8 cellular contexts compared by ENCODE assay signal in the genomic region with DNA sequence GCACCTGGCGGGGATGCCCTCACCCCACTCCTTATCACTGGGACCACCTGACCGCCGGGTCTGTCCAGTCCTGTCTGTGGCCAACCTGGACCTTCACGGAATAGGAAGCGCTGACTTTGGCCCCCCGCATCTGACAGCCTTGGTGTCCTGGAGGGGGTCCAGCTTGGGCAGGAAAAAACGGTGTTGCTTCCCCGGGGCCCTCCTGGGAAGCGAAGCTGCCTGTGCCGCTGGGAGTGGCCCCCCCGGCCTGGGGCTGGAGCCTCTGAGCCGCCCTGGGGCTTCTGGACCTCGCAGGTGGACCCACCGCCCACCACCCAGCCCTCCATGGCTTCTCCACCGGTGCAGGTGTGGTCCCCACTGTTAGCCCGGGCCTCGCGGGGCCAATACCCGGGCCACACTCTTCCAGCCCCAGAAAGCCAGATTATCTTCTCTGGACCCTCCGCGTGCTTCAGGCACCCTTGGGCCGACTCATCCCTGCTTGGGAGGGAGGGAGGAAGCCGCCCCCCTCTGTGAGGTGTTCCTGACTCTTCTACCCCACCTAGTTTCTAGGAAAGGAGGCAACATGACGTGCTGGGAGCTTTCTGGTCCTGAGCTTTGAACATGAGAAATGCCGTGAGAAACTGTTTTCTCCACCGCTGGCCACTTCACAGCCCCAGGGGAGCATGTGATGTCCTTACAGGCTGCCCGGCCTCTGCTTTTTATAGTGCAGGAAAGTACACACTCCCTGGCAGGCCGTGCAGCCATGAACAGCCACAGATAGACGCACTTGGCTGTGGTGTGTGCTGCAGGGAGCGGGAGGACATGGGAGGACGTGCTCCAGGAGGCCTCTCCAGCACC. TPM values are rescaled to one million over a fixed set of nuclear protein-coding genes. Genes with fewer than 3 reads are reported as not detected.
DNase-seq lines count a peak whose midpoint lies in the region; ATAC-seq and TF ChIP-seq lines count a peak whose summit lies in the region.

No MANE protein-coding gene starts in this region.

- POLR2A ChIA-PET in PC-9 (lab: Charles Lee; ENCODE audit: unreplicated experiment) = no interaction called here
- POLR2A ChIA-PET in OCI-LY7 (lab: Charles Lee) = no interaction called here

- no peak overlapping the region for H3K4ac ChIP-seq in neuronal stem cell (ENCODE audit: low read length)

- H3K9ac ChIP-seq in neuronal stem cell (ENCODE audit: low read depth, low read length, poor library complexity) = peak overlapping the region; percentile 24

- no peak overlapping the region for H2BK120ac ChIP-seq in neuronal stem cell (ENCODE audit: low read depth, low read length)

- H2AFZ ChIP-seq in PC-9 (no peak overlapping the region), neuronal stem cell (ENCODE audit: low read length) (no peak overlapping the region), OCI-LY7 (ENCODE audit: low read length) (no peak overlapping the region)

- ATAC-seq in CD4-positive, CD25-positive, alpha-beta regulatory T cell (ENCODE audit: low read depth in 2 of 2) = no peak
- ATAC-seq in HG03520 (IDR thresholded peaks at IDR 0.05; ENCODE audit: unreplicated experiment) = no peak

- H3K27me3 Mint-ChIP-seq in CD4-positive, CD25-positive, alpha-beta regulatory T cell = peaks cover 70% of the 10 kb centered on the region

- no peak overlapping the region for H3K14ac ChIP-seq in neuronal stem cell (ENCODE audit: low read length)

- H3K79me2 ChIP-seq in PC-9 (ENCODE audit: low read depth) = no peaks in the 10 kb centered on the region
- H3K79me2 ChIP-seq in OCI-LY7 (ENCODE audit: insufficient read depth, low read depth, low read length) = no peaks in the 10 kb centered on the region

- intact Hi-C loops in PC-9 (cut with micrococcal nuclease; ENCODE audit: unreplicated experiment) = no loop called here
- intact Hi-C loops in OCI-LY7 (cut with micrococcal nuclease; ENCODE audit: unreplicated experiment) = no loop called here

- H4K8ac ChIP-seq in neuronal stem cell (ENCODE audit: low read depth, low read length) = no peak overlapping the region

- peak overlapping the region; percentile 56 for H2AK5ac ChIP-seq in neuronal stem cell (ENCODE audit: low read depth, low read length)

- no peak overlapping the region for H3K4me3 ChIP-seq in CD4-positive, CD25-positive, alpha-beta regulatory T cell (ENCODE audit: low read depth, low read length)
- peak overlapping the region; percentile 78 for H3K4me3 ChIP-seq in PC-9
- peak overlapping the region; percentile 73 for H3K4me3 ChIP-seq in fibroblast of the aortic adventitia (ENCODE audit: low read depth, low read length)
- H3K4me3 ChIP-seq in neuronal stem cell (ENCODE audit: low read length in 2 of 2) = no peak overlapping the region
- no peak overlapping the region for H3K4me3 ChIP-seq in OCI-LY7 (ENCODE audit: low read depth, low read length, poor library complexity, severe bottlenecking)

- H3K4me2 ChIP-seq in PC-9 = peak overlapping the region; percentile 95
- peak overlapping the region; percentile 99 for H3K4me2 ChIP-seq in neuronal stem cell (ENCODE audit: insufficient read depth, low read length, poor library complexity, severe bottlenecking)
- no peak overlapping the region for H3K4me2 ChIP-seq in OCI-LY7 (ENCODE audit: low read length)

- H3K79me1 ChIP-seq in neuronal stem cell (ENCODE audit: low read depth, low read length) = no peaks in the 10 kb centered on the region

- H3K27ac ChIP-seq in CD4-positive, CD25-positive, alpha-beta regulatory T cell (ENCODE audit: insufficient read depth, low read length, poor library complexity, severe bottlenecking) = no peak overlapping the region
- no peak overlapping the region for H3K27ac ChIP-seq in PC-9
- H3K27ac ChIP-seq in neuronal stem cell (replicated peaks; ENCODE audit: low read length) = no peak overlapping the region
- no peak overlapping the region for H3K27ac ChIP-seq in OCI-LY7 (ENCODE audit: low read depth, low read length, poor library complexity, severe bottlenecking)

- H2BK5ac ChIP-seq in neuronal stem cell (ENCODE audit: low read length) = peak overlapping the region; percentile 29

- peaks cover 6% of the 10 kb centered on the region for H3K27me3 ChIP-seq in CD4-positive, CD25-positive, alpha-beta regulatory T cell (ENCODE audit: control insufficient read depth, insufficient read depth, low read length)
- H3K27me3 ChIP-seq in PC-9 (ENCODE audit: insufficient read depth, low read depth) = no peaks in the 10 kb centered on the region
- H3K27me3 ChIP-seq in neuronal stem cell (ENCODE audit: control insufficient read depth in 3 of 3, insufficient read depth in 3 of 3, low read depth in 1 of 3, low read length in 3 of 3) = peaks cover 0 to 99% (median 15%) of the 10 kb centered on the region in 3 experiments

- H4K20me1 ChIP-seq in PC-9 (ENCODE audit: insufficient read depth) (no peaks in the 10 kb centered on the region), OCI-LY7 (ENCODE audit: insufficient read depth, low read length) (no peaks in the 10 kb centered on the region)

- DNase-seq in CD4-positive, CD25-positive, alpha-beta regulatory T cell = no peak
- no peak for DNase-seq in PC-9
- no peak for DNase-seq in fibroblast of the aortic adventitia (ENCODE audit: low read depth)
- DNase-seq in neuronal stem cell (ENCODE audit: low spot score) = no peak
- DNase-seq in GM19238 (ENCODE audit: insufficient read length, low spot score) = no peak
- DNase-seq in OCI-LY7 (ENCODE audit: low spot score) = no peak
- DNase-seq in NCI-H1694 treated with DMSO at 0.1 percent for 48 hours (lab: John Stamatoyannopoulos, UW) = no peak

- H3K4me1 ChIP-seq in CD4-positive, CD25-positive, alpha-beta regulatory T cell (ENCODE audit: control insufficient read depth, insufficient read depth, low read length, poor library complexity, severe bottlenecking) = peaks cover 12% of the 10 kb centered on the region
- H3K4me1 ChIP-seq in PC-9 (replicated peaks; ENCODE audit: insufficient read depth) (peaks cover 52% of the 10 kb centered on the region), neuronal stem cell (ENCODE audit: control insufficient read depth in 2 of 2, insufficient read depth in 1 of 2, low read depth in 1 of 2, low read length in 2 of 2) (peaks cover 5 to 10% of the 10 kb centered on the region in 2 donors), OCI-LY7 (ENCODE audit: insufficient read depth, low read length, poor library complexity, severe bottlenecking) (no peaks in the 10 kb centered on the region)

- WGBS in neuronal stem cell (ENCODE audit: extremely low coverage in 2 of 2, insufficient read length in 2 of 2, insufficient replicate concordance in 1 of 2), 2 donors = no CpG with 5 or more reads among the region's 31 CpGs

- H2BK12ac ChIP-seq in neuronal stem cell (ENCODE audit: low read length) = no peak overlapping the region

- H3K9me2 ChIP-seq in PC-9 (ENCODE audit: insufficient read depth) = no peaks in the 10 kb centered on the region
- no peaks in the 10 kb centered on the region for H3K9me2 ChIP-seq in OCI-LY7 (ENCODE audit: insufficient read depth, low read length)

- H3K27ac Mint-ChIP-seq in CD4-positive, CD25-positive, alpha-beta regulatory T cell = peak overlapping the region in 1 of 3 donors; percentile 46

- no peaks in the 10 kb centered on the region for H3K9me3 ChIP-seq in CD4-positive, CD25-positive, alpha-beta regulatory T cell (ENCODE audit: control insufficient read depth in 2 of 2, low read length in 2 of 2)
- H3K9me3 ChIP-seq in PC-9 (ENCODE audit: insufficient read depth, low read depth) (no peaks in the 10 kb centered on the region), neuronal stem cell (replicated peaks in 1 of 2; ENCODE audit: control insufficient read depth in 2 of 2, insufficient read depth in 1 of 2, low read depth in 1 of 2, low read length in 2 of 2) (no peaks in the 10 kb centered on the region), OCI-LY7 (ENCODE audit: low read length) (no peaks in the 10 kb centered on the region)

- H3K18ac ChIP-seq in neuronal stem cell (ENCODE audit: low read length) = peak overlapping the region; percentile 35

- H3K23ac ChIP-seq in neuronal stem cell (ENCODE audit: low read depth, low read length, poor library complexity) = peak overlapping the region; percentile 81

- H3K36me3 ChIP-seq in CD4-positive, CD25-positive, alpha-beta regulatory T cell (ENCODE audit: control insufficient read depth, insufficient read depth, low read length) = no peaks in the 10 kb centered on the region
- H3K36me3 ChIP-seq in PC-9 (ENCODE audit: low read depth) (no peaks in the 10 kb centered on the region), neuronal stem cell (replicated peaks in 1 of 2; ENCODE audit: control insufficient read depth in 2 of 2, insufficient read depth in 2 of 2, low read length in 2 of 2) (no peaks in the 10 kb centered on the region), OCI-LY7 (ENCODE audit: insufficient read depth, low read length) (no peaks in the 10 kb centered on the region)

- H4K91ac ChIP-seq in neuronal stem cell (ENCODE audit: low read depth, low read length, poor library complexity) = peak overlapping the region; percentile 48

- H2BK15ac ChIP-seq in neuronal stem cell (ENCODE audit: low read length) = peak overlapping the region; percentile 30

- TF ChIP-seq CTCF in PC-9 (conservative IDR thresholded peaks at IDR 0.05) = no peak
- TF ChIP-seq CTCF in fibroblast of the aortic adventitia (IDR thresholded peaks at IDR 0.05; ENCODE audit: insufficient read depth, low read length) = no peak
- no peak for TF ChIP-seq CTCF in OCI-LY7 (conservative IDR thresholded peaks at IDR 0.05; ENCODE audit: low read length)

- no TSS peak for BruUV-seq in PC-9 (replicated peaks; lab: Mats Ljungman, UMichigan)
- no TSS peak for BruUV-seq in OCI-LY7 (replicated peaks; lab: Mats Ljungman, UMichigan)

- H3F3A ChIP-seq in PC-9 (ENCODE audit: insufficient read depth, low read depth) = peaks cover 15% of the 10 kb centered on the region; the same call in 1 of the 2 replicates

- H3K4me1 Mint-ChIP-seq in CD4-positive, CD25-positive, alpha-beta regulatory T cell = peaks cover 0 to 14% (median 7%) of the 10 kb centered on the region in 4 donors

- H3K9me3 Mint-ChIP-seq in CD4-positive, CD25-positive, alpha-beta regulatory T cell = peaks cover 0 to 2% (median 0%) of the 10 kb centered on the region in 7 donors

- CTCF ChIA-PET in PC-9 (lab: Charles Lee) (no interaction called here), OCI-LY7 (lab: Charles Lee; ENCODE audit: unreplicated experiment) (no interaction called here)

- H3K36me3 Mint-ChIP-seq in CD4-positive, CD25-positive, alpha-beta regulatory T cell = no peaks in the 10 kb centered on the region

- peak overlapping the region; percentile 54 to 89 (median 82) for H3K4me3 Mint-ChIP-seq in CD4-positive, CD25-positive, alpha-beta regulatory T cell

RNA-seq across cellular contexts. Expression of gene C1QTNF1, which starts 1.1 kb away (rescaled TPM):
- total RNA-seq in CD4-positive, CD25-positive, alpha-beta regulatory T cell = not detected
- polyA plus RNA-seq in CD4-positive, CD25-positive, alpha-beta regulatory T cell = not detected
- total RNA-seq in PC-9 (2021) = 3.4 and 3.9 TPM in 2 replicates
- 42.1 and 44.3 TPM in 2 replicates for total RNA-seq in fibroblast of the aortic adventitia (ENCODE audit: low replicate concordance)
- polyA plus RNA-seq in neuronal stem cell (2013, experiment 1 of 2) = 1.3 TPM
- polyA plus RNA-seq in neuronal stem cell (2013, experiment 2 of 2) = 1.6 TPM
- total RNA-seq in OCI-LY7 (2014; rRNA removed; shearing (Covaris generic)) = not detected in 2 replicates
- not detected in 2 replicates for total RNA-seq in OCI-LY7 (2022)

RNA-seq across cellular contexts. Expression of gene CANT1, which starts 15.6 kb away (rescaled TPM):
- total RNA-seq in CD4-positive, CD25-positive, alpha-beta regulatory T cell = 49.6 TPM
- polyA plus RNA-seq in CD4-positive, CD25-positive, alpha-beta regulatory T cell = 10 to 100 TPM in 1 of 4 donors, 1 to 10 TPM in 3; 8.5 to 11.7 (median 9.6) TPM
- total RNA-seq in PC-9 (2021) = 116 and 183 TPM in 2 replicates
- total RNA-seq in fibroblast of the aortic adventitia (ENCODE audit: low replicate concordance) = 33.4 and 53.0 TPM in 2 replicates
- 30.7 TPM for polyA plus RNA-seq in neuronal stem cell (2013, experiment 1 of 2)
- 30.5 TPM for polyA plus RNA-seq in neuronal stem cell (2013, experiment 2 of 2)
- 36.3 and 37.2 TPM in 2 replicates for total RNA-seq in OCI-LY7 (2014; rRNA removed; shearing (Covaris generic))
- 51.7 and 60.5 TPM in 2 replicates for total RNA-seq in OCI-LY7 (2022)

RNA-seq across cellular contexts. Expression of gene LGALS3BP, which starts 45.4 kb away (rescaled TPM):
- 25.0 TPM for total RNA-seq in CD4-positive, CD25-positive, alpha-beta regulatory T cell
- 10 to 100 TPM; 23.4 to 43.5 (median 28.8) TPM for polyA plus RNA-seq in CD4-positive, CD25-positive, alpha-beta regulatory T cell
- 507 and 685 TPM in 2 replicates for total RNA-seq in PC-9 (2021)
- 87.2 and 270 TPM in 2 replicates for total RNA-seq in fibroblast of the aortic adventitia (ENCODE audit: low replicate concordance)
- 36.5 TPM for polyA plus RNA-seq in neuronal stem cell (2013, experiment 1 of 2)
- polyA plus RNA-seq in neuronal stem cell (2013, experiment 2 of 2) = 36.6 TPM
- 0.88 TPM in 1 of 2 replicates, not detected in the other for total RNA-seq in OCI-LY7 (2014; rRNA removed; shearing (Covaris generic))
- total RNA-seq in OCI-LY7 (2022) = 1.3 and 1.7 TPM in 2 replicates

RNA-seq across cellular contexts. Expression of gene ENGASE, which starts 49.5 kb away (rescaled TPM):
- 91.9 TPM for total RNA-seq in CD4-positive, CD25-positive, alpha-beta regulatory T cell
- 1 to 10 TPM; 1.1 to 4.7 (median 2.4) TPM for polyA plus RNA-seq in CD4-positive, CD25-positive, alpha-beta regulatory T cell
- 15.7 and 19.5 TPM in 2 replicates for total RNA-seq in PC-9 (2021)
- 8.4 and 18.6 TPM in 2 replicates for total RNA-seq in fibroblast of the aortic adventitia (ENCODE audit: low replicate concordance)
- polyA plus RNA-seq in neuronal stem cell (2013, experiment 1 of 2) = 17.4 TPM
- polyA plus RNA-seq in neuronal stem cell (2013, experiment 2 of 2) = 18.1 TPM
- total RNA-seq in OCI-LY7 (2014; rRNA removed; shearing (Covaris generic)) = 8.4 and 13.9 TPM in 2 replicates
- total RNA-seq in OCI-LY7 (2022) = 31.4 and 35.1 TPM in 2 replicates

Comparison
In these comparisons a context has a peak if more than half of its experiments do, and no peak if none do; other contexts are left out.
1. H3K4me3 ChIP-seq: peak in PC-9 (single experiment) and fibroblast of the aortic adventitia (single experiment); none in CD4-positive, CD25-positive, alpha-beta regulatory T cell (single experiment), neuronal stem cell (0 of 2) and OCI-LY7 (single experiment).